1 cellular context compared by ENCODE assay signal in genomic region chr13:97205465-97205864, GRCh38.
TF ChIP-seq lines count a peak whose summit lies in the region.

No MANE protein-coding gene starts in this region.

TF ChIP-seq in A549, 52 proteins besides CTCF, POLR2A, EP300 and RAD21 (continued from another document):
- TF ChIP-seq, protein P1, sequence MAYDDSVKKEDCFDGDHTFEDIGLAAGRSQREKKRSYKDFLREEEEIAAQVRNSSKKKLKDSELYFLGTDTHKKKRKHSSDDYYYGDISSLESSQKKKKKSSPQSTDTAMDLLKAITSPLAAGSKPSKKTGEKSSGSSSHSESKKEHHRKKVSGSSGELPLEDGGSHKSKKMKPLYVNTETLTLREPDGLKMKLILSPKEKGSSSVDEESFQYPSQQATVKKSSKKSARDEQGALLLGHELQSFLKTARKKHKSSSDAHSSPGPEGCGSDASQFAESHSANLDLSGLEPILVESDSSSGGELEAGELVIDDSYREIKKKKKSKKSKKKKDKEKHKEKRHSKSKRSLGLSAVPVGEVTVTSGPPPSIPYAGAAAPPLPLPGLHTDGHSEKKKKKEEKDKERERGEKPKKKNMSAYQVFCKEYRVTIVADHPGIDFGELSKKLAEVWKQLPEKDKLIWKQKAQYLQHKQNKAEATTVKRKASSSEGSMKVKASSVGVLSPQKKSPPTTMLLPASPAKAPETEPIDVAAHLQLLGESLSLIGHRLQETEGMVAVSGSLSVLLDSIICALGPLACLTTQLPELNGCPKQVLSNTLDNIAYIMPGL (CRISPR knock-in tag; IDR thresholded peaks at IDR 0.05; ENCODE audit: borderline replicate concordance) = no peak
